In the genomic region with DNA sequence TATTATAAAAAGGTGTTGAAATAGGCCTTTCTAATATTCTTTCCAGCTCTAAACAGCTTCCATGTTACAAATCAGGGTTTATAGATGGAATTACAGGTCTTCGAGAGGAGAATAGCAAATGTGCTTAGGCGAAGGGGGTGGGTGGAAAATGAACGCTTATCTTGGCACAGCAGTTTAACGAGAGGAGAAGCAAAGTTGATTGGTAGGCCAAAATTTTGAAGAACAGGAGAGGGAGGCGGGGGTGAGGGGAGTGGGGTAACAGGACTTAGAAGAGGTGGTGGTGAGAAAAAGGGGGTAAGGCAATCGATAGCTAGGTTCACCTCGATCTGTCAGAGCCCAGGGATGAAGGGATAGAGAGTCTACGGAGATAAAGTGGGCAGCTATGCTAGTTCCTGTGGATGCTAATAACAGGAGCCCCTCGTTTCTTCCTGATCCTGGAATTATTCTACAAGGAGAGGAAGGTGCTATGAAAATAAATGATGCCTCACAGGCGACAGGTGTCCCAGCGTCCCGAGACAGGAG, we compare ENCODE assay signal across 8 cellular contexts. TPM values are rescaled to one million over a fixed set of nuclear protein-coding genes. Genes with fewer than 3 reads are reported as not detected.
DNase-seq lines count a peak whose midpoint lies in the region; ATAC-seq and TF ChIP-seq lines count a peak whose summit lies in the region.

No MANE protein-coding gene starts in this region.

- H3K4me3 ChIP-seq in CD8-positive, alpha-beta T cell (ENCODE audit: low read depth, low read length) = peak overlapping the region; percentile 72
- peak overlapping the region; percentile 99 for H3K4me3 ChIP-seq in HFF-Myc (replicated peaks; ENCODE audit: low read depth, low read length)
- peak overlapping the region; percentile 65 for H3K4me3 ChIP-seq in ectodermal cell (ENCODE audit: insufficient read depth, low read depth, low read length)
- peak overlapping the region; percentile 89 to 96 for H3K4me3 ChIP-seq in muscle layer of duodenum (ENCODE audit: low read depth in 1 of 2, low read length in 2 of 2)

- H3K4me1 Mint-ChIP-seq in CD8-positive, alpha-beta T cell (ENCODE audit: low read depth) = peaks cover 58% of the 10 kb centered on the region

- ATAC-seq in CD8-positive, alpha-beta T cell = no peak
- ATAC-seq in SK-N-SH treated with all-trans-retinoic acid at 6 μM for 48 hours = peak; percentile 43

- CTCF ChIA-PET in CD8-positive, alpha-beta T cell (lab: Charles Lee) = interaction anchor here (0.7 to 1.6 kb wide), 3 partner anchors 9 to 230 kb away, joined by 3 to 5 read pairs (median 5); no protein-coding TSS in a partner anchor

- no peaks in the 10 kb centered on the region for H3K27me3 ChIP-seq in CD8-positive, alpha-beta T cell (ENCODE audit: insufficient read depth, low read length)
- no peaks in the 10 kb centered on the region for H3K27me3 ChIP-seq in ectodermal cell (ENCODE audit: control insufficient read depth, insufficient read depth, low read length, poor library complexity, severe bottlenecking)
- no peaks in the 10 kb centered on the region for H3K27me3 ChIP-seq in muscle layer of duodenum (ENCODE audit: low read depth, low read length)

- WGBS in ectodermal cell, 2 experiments = 10 to 11% methylated on average over 12 of the region's 12 CpGs

- intact Hi-C loops in CD8-positive, alpha-beta T cell (cut with DNase I, micrococcal nuclease) = loop anchor here (1.0 to 10.0 kb wide), 13 partner anchors 66 to 1980 kb away; a partner anchor contains a TSS

- peak overlapping the region; percentile 95 for H3K27ac ChIP-seq in CD8-positive, alpha-beta T cell (ENCODE audit: low read depth, low read length)
- H3K27ac ChIP-seq in ectodermal cell (ENCODE audit: insufficient read depth, low read depth, low read length, poor library complexity, severe bottlenecking) (no peak overlapping the region), muscle layer of duodenum (ENCODE audit: low read length) (peak overlapping the region; percentile 88)

- H3K4me3 Mint-ChIP-seq in CD8-positive, alpha-beta T cell = peak overlapping the region; percentile 100

- H3K36me3 Mint-ChIP-seq in CD8-positive, alpha-beta T cell = peaks cover 49% of the 10 kb centered on the region

- peaks cover 10% of the 10 kb centered on the region for H3K36me3 ChIP-seq in CD8-positive, alpha-beta T cell (ENCODE audit: insufficient read depth, low read length)
- H3K36me3 ChIP-seq in ectodermal cell (ENCODE audit: control insufficient read depth, insufficient read depth, low read length) (peaks cover 13% of the 10 kb centered on the region), muscle layer of duodenum (ENCODE audit: control insufficient read depth in 1 of 2, insufficient read depth in 2 of 2, low read length in 2 of 2) (peaks cover 17 to 37% of the 10 kb centered on the region in 2 donors)

- no peaks in the 10 kb centered on the region for H3K9me3 Mint-ChIP-seq in CD8-positive, alpha-beta T cell

- H3K27me3 Mint-ChIP-seq in CD8-positive, alpha-beta T cell (ENCODE audit: low read depth) = no peaks in the 10 kb centered on the region

- peak in 3 of 7 experiments; percentile 7 to 30 (median 8) for DNase-seq in CD8-positive, alpha-beta T cell
- DNase-seq in HFF-Myc (ENCODE audit: extremely low read depth, low read depth) (no peak), pons (ENCODE audit: low spot score) (no peak), globus pallidus (ENCODE audit: low spot score) (no peak), NCI-H226 (no peak)

- no peaks in the 10 kb centered on the region for H3K9me3 ChIP-seq in CD8-positive, alpha-beta T cell (ENCODE audit: low read length)
- no peaks in the 10 kb centered on the region for H3K9me3 ChIP-seq in ectodermal cell (ENCODE audit: control insufficient read depth, low read length)
- H3K9me3 ChIP-seq in muscle layer of duodenum (ENCODE audit: control insufficient read depth in 1 of 2, low read length in 2 of 2) = no peaks in the 10 kb centered on the region

- POLR2A ChIA-PET in CD8-positive, alpha-beta T cell (lab: Charles Lee) = interaction anchor here (1.1 to 1.9 kb wide), 5 partner anchors 9 to 127 kb away, joined by 3 to 6 read pairs (median 4); a partner anchor contains a TSS

- peak overlapping the region; percentile 100 for H3K27ac Mint-ChIP-seq in CD8-positive, alpha-beta T cell

- TF ChIP-seq CTCF in CD8-positive, alpha-beta T cell (IDR thresholded peaks at IDR 0.05) = no peak
- no peak for TF ChIP-seq CTCF in HFF-Myc (IDR thresholded peaks at IDR 0.05; ENCODE audit: low read depth, low read length, missing control alignments)

- peaks cover 26% of the 10 kb centered on the region for H3K4me1 ChIP-seq in CD8-positive, alpha-beta T cell (ENCODE audit: insufficient read depth, low read length)
- peaks cover 13% of the 10 kb centered on the region for H3K4me1 ChIP-seq in ectodermal cell (ENCODE audit: control insufficient read depth, insufficient read depth, low read length)
- peaks cover 22 to 31% of the 10 kb centered on the region in 2 donors for H3K4me1 ChIP-seq in muscle layer of duodenum (ENCODE audit: control insufficient read depth in 1 of 2, insufficient read depth in 2 of 2, low read length in 2 of 2)

TF ChIP-seq in SK-N-SH treated with all-trans-retinoic acid at 6 μM for 48 hours, 23 proteins besides CTCF, POLR2A, EP300 and RAD21:
- TF ChIP-seq, protein P1, sequence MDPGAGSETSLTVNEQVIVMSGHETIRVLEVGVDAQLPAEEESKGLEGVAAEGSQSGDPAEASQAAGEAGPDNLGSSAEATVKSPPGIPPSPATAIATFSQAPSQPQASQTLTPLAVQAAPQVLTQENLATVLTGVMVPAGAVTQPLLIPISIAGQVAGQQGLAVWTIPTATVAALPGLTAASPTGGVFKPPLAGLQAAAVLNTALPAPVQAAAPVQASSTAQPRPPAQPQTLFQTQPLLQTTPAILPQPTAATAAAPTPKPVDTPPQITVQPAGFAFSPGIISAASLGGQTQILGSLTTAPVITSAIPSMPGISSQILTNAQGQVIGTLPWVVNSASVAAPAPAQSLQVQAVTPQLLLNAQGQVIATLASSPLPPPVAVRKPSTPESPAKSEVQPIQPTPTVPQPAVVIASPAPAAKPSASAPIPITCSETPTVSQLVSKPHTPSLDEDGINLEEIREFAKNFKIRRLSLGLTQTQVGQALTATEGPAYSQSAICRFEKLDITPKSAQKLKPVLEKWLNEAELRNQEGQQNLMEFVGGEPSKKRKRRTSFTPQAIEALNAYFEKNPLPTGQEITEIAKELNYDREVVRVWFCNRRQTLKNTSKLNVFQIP (CRISPR knock-in tag; IDR thresholded peaks at IDR 0.05; ENCODE audit: borderline replicate concordance, low read depth) = no peak
- no peak for TF ChIP-seq ZFP3 (CRISPR knock-in tag; IDR thresholded peaks at IDR 0.05)
- TF ChIP-seq, protein P2, sequence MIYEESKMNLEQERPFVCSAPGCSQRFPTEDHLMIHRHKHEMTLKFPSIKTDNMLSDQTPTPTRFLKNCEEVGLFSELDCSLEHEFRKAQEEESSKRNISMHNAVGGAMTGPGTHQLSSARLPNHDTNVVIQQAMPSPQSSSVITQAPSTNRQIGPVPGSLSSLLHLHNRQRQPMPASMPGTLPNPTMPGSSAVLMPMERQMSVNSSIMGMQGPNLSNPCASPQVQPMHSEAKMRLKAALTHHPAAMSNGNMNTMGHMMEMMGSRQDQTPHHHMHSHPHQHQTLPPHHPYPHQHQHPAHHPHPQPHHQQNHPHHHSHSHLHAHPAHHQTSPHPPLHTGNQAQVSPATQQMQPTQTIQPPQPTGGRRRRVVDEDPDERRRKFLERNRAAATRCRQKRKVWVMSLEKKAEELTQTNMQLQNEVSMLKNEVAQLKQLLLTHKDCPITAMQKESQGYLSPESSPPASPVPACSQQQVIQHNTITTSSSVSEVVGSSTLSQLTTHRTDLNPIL (CRISPR knock-in tag; IDR thresholded peaks at IDR 0.05; ENCODE audit: low read depth) = no peak

RNA-seq across cellular contexts. Expression of a gene that starts 0.7 kb away (rescaled TPM):
- 10 to 100 TPM; 43.4 to 44.1 TPM for total RNA-seq in CD8-positive, alpha-beta T cell
- 33.5 TPM for polyA plus RNA-seq in ectodermal cell (2013, experiment 1 of 4)
- polyA plus RNA-seq in ectodermal cell (2013, experiment 2 of 4) = 25.5 TPM
- 33.2 TPM for polyA plus RNA-seq in ectodermal cell (2013, experiment 3 of 4)
- 38.6 TPM for polyA plus RNA-seq in ectodermal cell (2013, experiment 4 of 4)

RNA-seq across cellular contexts. Expression of a gene that starts 0.8 kb away (rescaled TPM):
- 10 to 100 TPM; 60.9 to 69.1 TPM for total RNA-seq in CD8-positive, alpha-beta T cell
- 21.1 TPM for polyA plus RNA-seq in ectodermal cell (2013, experiment 1 of 4)
- polyA plus RNA-seq in ectodermal cell (2013, experiment 2 of 4) = 22.8 TPM
- polyA plus RNA-seq in ectodermal cell (2013, experiment 3 of 4) = 13.0 TPM
- polyA plus RNA-seq in ectodermal cell (2013, experiment 4 of 4) = 14.2 TPM
